ENCODE assay signal across 20 cellular contexts in the genomic region with DNA sequence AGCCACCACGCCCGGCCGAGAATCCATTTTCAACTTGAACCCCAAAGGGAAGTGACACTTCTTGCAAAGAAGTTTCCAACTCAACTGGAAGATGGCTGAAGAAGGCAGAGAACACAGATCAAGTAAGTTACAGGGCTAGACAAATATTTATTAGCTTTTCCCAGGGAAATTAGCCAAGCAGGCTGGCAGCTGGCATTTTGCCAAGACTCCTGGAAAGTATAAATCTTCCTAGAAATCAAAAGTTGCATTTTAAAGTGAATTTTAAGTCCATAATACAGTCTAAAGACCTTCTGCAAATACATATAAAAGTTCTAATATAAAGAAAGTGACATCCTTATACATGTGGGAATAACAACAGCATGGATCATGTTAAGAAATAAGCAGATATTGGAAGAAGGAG. TPM values are rescaled to one million over a fixed set of nuclear protein-coding genes. Genes with fewer than 3 reads are reported as not detected.
A peak's percentile ranks its signal among the peaks of the same experiment; 100 is the strongest.
DNase-seq lines count a peak whose midpoint lies in the region; ATAC-seq and TF ChIP-seq lines count a peak whose summit lies in the region.
"Had no signal": no experiment of that assay in that cellular context is flagged by ENCODE, and none has a peak within 500 bp of the region (broad histone marks: within the 10 kb centered on the region; RNA-seq: fewer than 3 reads in every experiment).

No MANE protein-coding gene starts in this region.

- intact Hi-C loops in activated CD4-positive, alpha-beta memory T cell treated with anti-CD3 and anti-CD28 coated beads for 36 hours (cut with micrococcal nuclease): no loop called here

- H3K79me2 ChIP-seq in GM23338 (replicated peaks; ENCODE audit: insufficient read depth): peaks cover 13% of the 10 kb centered on the region

- no peaks in the 10 kb centered on the region for H4K20me1 ChIP-seq in GM23338 (replicated peaks; ENCODE audit: insufficient read depth)

- peak overlapping the region; percentile 49 for H3K27ac Mint-ChIP-seq in activated CD4-positive, alpha-beta memory T cell treated with anti-CD3 and anti-CD28 coated beads for 36 hours
- no peak overlapping the region for H3K27ac Mint-ChIP-seq in activated CD4-positive, alpha-beta memory T cell treated with anti-CD3 and anti-CD28 coated beads, Interleukin-2, amount 10 ng/mL, durations not matched to agents 7 days and 5 days
- H3K27ac Mint-ChIP-seq in GM23338 (no peak overlapping the region), nephron progenitor cell (no peak overlapping the region)
- peak overlapping the region; percentile 10 for H3K27ac Mint-ChIP-seq in activated CD8-positive, alpha-beta T cell treated with anti-CD3 and anti-CD28 coated beads, Interleukin-2, amount 10 ng/mL, durations not matched to agents 7 days and 5 days
- peak overlapping the region; percentile 84 to 100 (median 99) for H3K27ac Mint-ChIP-seq in naive thymus-derived CD8-positive, alpha-beta T cell
- H3K27ac Mint-ChIP-seq: endodermal cell had no signal

- 0 out of 2 replicates have a peak overlapping the region, but pooled peaks have one; percentile 11 for H2AFZ ChIP-seq in GM23338

- H3K4me1 ChIP-seq in GM23338 (ENCODE audit: insufficient read depth): 0 out of 2 replicates have a peak, but pooled peaks cover 6% of the 10 kb centered on the region

- no peak for DNase-seq in activated CD4-positive, alpha-beta memory T cell treated with anti-CD3 and anti-CD28 coated beads for 36 hours
- DNase-seq in activated CD4-positive, alpha-beta memory T cell treated with anti-CD3 and anti-CD28 coated beads, Interleukin-2, amount 10 ng/mL, durations not matched to agents 7 days and 5 days: no peak
- DNase-seq in GM23338 (ENCODE audit: low spot score) (no peak), foreskin melanocyte (no peak), nephron progenitor cell (no peak)
- DNase-seq in activated CD8-positive, alpha-beta T cell treated with anti-CD3 and anti-CD28 coated beads, Interleukin-2, amount 10 ng/mL, durations not matched to agents 7 days and 5 days: no peak
- DNase-seq in naive thymus-derived CD8-positive, alpha-beta T cell: no peak
- DNase-seq: activated B cell treated with CpG ODN at 0.5 μM for 24 hours; activated gamma-delta T cell treated with Interleukin-2 at 50 U/mL for 16 hours; endodermal cell; heart right ventricle; left ventricle myocardium inferior; NCI-H774; spleen; stimulated activated CD8-positive, alpha-beta memory T cell treated with anti-CD3 and anti-CD28 coated beads, Interleukin-4, amount 100 ng/mL, for 48 hours; T-helper 9 cell had no signal

- no peak overlapping the region for H3K4me2 ChIP-seq in GM23338

- no peak overlapping the region for H3K4me3 ChIP-seq in GM23338
- H3K4me3 ChIP-seq: heart right ventricle, left ventricle myocardium inferior, SJCRH30, spleen, thoracic aorta had no signal

- H3K9me3 Mint-ChIP-seq in activated CD4-positive, alpha-beta memory T cell treated with anti-CD3 and anti-CD28 coated beads for 36 hours: peaks cover 2% of the 10 kb centered on the region
- H3K9me3 Mint-ChIP-seq in activated CD4-positive, alpha-beta memory T cell treated with anti-CD3 and anti-CD28 coated beads, Interleukin-2, amount 10 ng/mL, durations not matched to agents 7 days and 5 days: no peaks in the 10 kb centered on the region
- H3K9me3 Mint-ChIP-seq in GM23338: no peaks in the 10 kb centered on the region; the same call in 2 of the 3 replicates
- H3K9me3 Mint-ChIP-seq in activated CD8-positive, alpha-beta T cell treated with anti-CD3 and anti-CD28 coated beads, Interleukin-2, amount 10 ng/mL, durations not matched to agents 7 days and 5 days (ENCODE audit: insufficient read depth): no peaks in the 10 kb centered on the region
- peaks cover 0 to 6% (median 0%) of the 10 kb centered on the region in 9 donors for H3K9me3 Mint-ChIP-seq in naive thymus-derived CD8-positive, alpha-beta T cell
- no peaks in the 10 kb centered on the region for H3K9me3 Mint-ChIP-seq in nephron progenitor cell
- H3K9me3 Mint-ChIP-seq: activated B cell treated with CpG ODN at 0.5 μM for 24 hours, endodermal cell had no signal

- POLR2A ChIA-PET in activated CD4-positive, alpha-beta memory T cell treated with anti-CD3 and anti-CD28 coated beads for 36 hours (lab: Charles Lee): interaction anchor here (6.5 kb wide), 1 partner anchor 40 kb away, joined by 229 read pairs; a partner anchor contains a TSS
- POLR2A ChIA-PET in activated CD4-positive, alpha-beta memory T cell treated with anti-CD3 and anti-CD28 coated beads, Interleukin-2, amount 10 ng/mL, durations not matched to agents 7 days and 5 days (lab: Charles Lee): interaction anchor here (0.7 to 10.4 kb wide), 3 partner anchors 14 to 128 kb away, joined by 3 to 611 read pairs (median 4); a partner anchor contains a TSS
- POLR2A ChIA-PET in activated CD8-positive, alpha-beta T cell treated with anti-CD3 and anti-CD28 coated beads, Interleukin-2, amount 10 ng/mL, durations not matched to agents 7 days and 5 days (lab: Charles Lee): interaction anchor here (0.8 to 11.1 kb wide), 2 partner anchors 32 to 41 kb away, joined by 3 to 437 read pairs; a partner anchor contains a TSS
- POLR2A ChIA-PET in naive thymus-derived CD8-positive, alpha-beta T cell (lab: Charles Lee): interaction anchor here (0.6 to 19.7 kb wide), 2 partner anchors 37 to 52 kb away, joined by 3 to 876 read pairs; a partner anchor contains a TSS

- no peaks in the 10 kb centered on the region for H3K27me3 ChIP-seq in GM23338 (ENCODE audit: insufficient read depth)
- H3K27me3 ChIP-seq: heart right ventricle, SJCRH30, spleen had no signal

- H3K9me2 ChIP-seq in GM23338 (ENCODE audit: insufficient read depth): no peaks in the 10 kb centered on the region

- H3K4me3 Mint-ChIP-seq in activated CD4-positive, alpha-beta memory T cell treated with anti-CD3 and anti-CD28 coated beads for 36 hours: no peak overlapping the region
- no peak overlapping the region for H3K4me3 Mint-ChIP-seq in activated CD4-positive, alpha-beta memory T cell treated with anti-CD3 and anti-CD28 coated beads, Interleukin-2, amount 10 ng/mL, durations not matched to agents 7 days and 5 days
- H3K4me3 Mint-ChIP-seq in GM23338: no peak overlapping the region
- H3K4me3 Mint-ChIP-seq in activated CD8-positive, alpha-beta T cell treated with anti-CD3 and anti-CD28 coated beads, Interleukin-2, amount 10 ng/mL, durations not matched to agents 7 days and 5 days: no peak overlapping the region
- H3K4me3 Mint-ChIP-seq in naive thymus-derived CD8-positive, alpha-beta T cell: no peak overlapping the region
- H3K4me3 Mint-ChIP-seq in nephron progenitor cell: no peak overlapping the region
- H3K4me3 Mint-ChIP-seq: activated B cell treated with CpG ODN at 0.5 μM for 24 hours, endodermal cell had no signal

- no peak overlapping the region for H3K27ac ChIP-seq in GM23338 (ENCODE audit: low read depth)
- H3K27ac ChIP-seq: left ventricle myocardium inferior, SJCRH30, thoracic aorta had no signal

- no peak for ATAC-seq in GM23338
- no peak for ATAC-seq in activated CD8-positive, alpha-beta T cell treated with anti-CD3 and anti-CD28 coated beads, Interleukin-2, amount 10 ng/mL, durations not matched to agents 7 days and 5 days
- ATAC-seq in naive thymus-derived CD8-positive, alpha-beta T cell: no peak
- ATAC-seq in HG03460 (IDR thresholded peaks at IDR 0.05; ENCODE audit: unreplicated experiment): no peak
- ATAC-seq: heart right ventricle, Panc1 had no signal

- no peak for TF ChIP-seq CTCF in GM23338 (conservative IDR thresholded peaks at IDR 0.05; ENCODE audit: low read depth in 2 of 2)
- no peak for TF ChIP-seq CTCF in nephron progenitor cell (IDR thresholded peaks at IDR 0.05)

- H3K4me1 Mint-ChIP-seq in activated CD4-positive, alpha-beta memory T cell treated with anti-CD3 and anti-CD28 coated beads for 36 hours (ENCODE audit: low read depth): peaks cover 65% of the 10 kb centered on the region
- peaks cover 68% of the 10 kb centered on the region for H3K4me1 Mint-ChIP-seq in activated CD4-positive, alpha-beta memory T cell treated with anti-CD3 and anti-CD28 coated beads, Interleukin-2, amount 10 ng/mL, durations not matched to agents 7 days and 5 days
- H3K4me1 Mint-ChIP-seq in GM23338: peaks cover 15% of the 10 kb centered on the region
- peaks cover 79% of the 10 kb centered on the region for H3K4me1 Mint-ChIP-seq in activated CD8-positive, alpha-beta T cell treated with anti-CD3 and anti-CD28 coated beads, Interleukin-2, amount 10 ng/mL, durations not matched to agents 7 days and 5 days (ENCODE audit: low read depth)
- H3K4me1 Mint-ChIP-seq in naive thymus-derived CD8-positive, alpha-beta T cell: peaks cover 32 to 87% (median 69%) of the 10 kb centered on the region in 4 donors
- peaks cover 33% of the 10 kb centered on the region for H3K4me1 Mint-ChIP-seq in nephron progenitor cell

- no peaks in the 10 kb centered on the region for H3K36me3 ChIP-seq in GM23338 (ENCODE audit: insufficient read depth)
- H3K36me3 ChIP-seq: heart right ventricle, left ventricle myocardium inferior, SJCRH30, spleen, thoracic aorta had no signal

- CTCF ChIA-PET in activated CD4-positive, alpha-beta memory T cell treated with anti-CD3 and anti-CD28 coated beads for 36 hours (lab: Charles Lee): interaction anchor here (1.0 to 1.4 kb wide), 2 partner anchors 41 to 240 kb away, joined by 3 to 5 read pairs; no protein-coding TSS in a partner anchor
- CTCF ChIA-PET in activated CD4-positive, alpha-beta memory T cell treated with anti-CD3 and anti-CD28 coated beads, Interleukin-2, amount 10 ng/mL, durations not matched to agents 7 days and 5 days (lab: Charles Lee): interaction anchor here (8.7 kb wide), 1 partner anchor 40 kb away, joined by 118 read pairs; a partner anchor contains a TSS
- CTCF ChIA-PET in activated CD8-positive, alpha-beta T cell treated with anti-CD3 and anti-CD28 coated beads, Interleukin-2, amount 10 ng/mL, durations not matched to agents 7 days and 5 days (lab: Charles Lee): interaction anchor here (1.6 to 2.7 kb wide), 3 partner anchors 39 to 131 kb away, joined by 5 to 10 read pairs (median 7); no protein-coding TSS in a partner anchor

- peaks cover 10% of the 10 kb centered on the region for H3K36me3 Mint-ChIP-seq in activated CD4-positive, alpha-beta memory T cell treated with anti-CD3 and anti-CD28 coated beads for 36 hours
- H3K36me3 Mint-ChIP-seq in activated CD4-positive, alpha-beta memory T cell treated with anti-CD3 and anti-CD28 coated beads, Interleukin-2, amount 10 ng/mL, durations not matched to agents 7 days and 5 days (ENCODE audit: low read depth): peaks cover 14% of the 10 kb centered on the region
- H3K36me3 Mint-ChIP-seq in GM23338 (ENCODE audit: low read depth): 0 out of 3 replicates have a peak, but pooled peaks cover under 1% of the 10 kb centered on the region
- peaks cover 7% of the 10 kb centered on the region for H3K36me3 Mint-ChIP-seq in activated CD8-positive, alpha-beta T cell treated with anti-CD3 and anti-CD28 coated beads, Interleukin-2, amount 10 ng/mL, durations not matched to agents 7 days and 5 days (ENCODE audit: low read depth)
- H3K36me3 Mint-ChIP-seq in naive thymus-derived CD8-positive, alpha-beta T cell: no peaks in the 10 kb centered on the region
- H3K36me3 Mint-ChIP-seq in nephron progenitor cell (ENCODE audit: low read depth): peaks cover 2% of the 10 kb centered on the region

- H3K27me3 Mint-ChIP-seq in activated CD4-positive, alpha-beta memory T cell treated with anti-CD3 and anti-CD28 coated beads for 36 hours: peaks cover 4% of the 10 kb centered on the region
- peaks cover 1% of the 10 kb centered on the region for H3K27me3 Mint-ChIP-seq in activated CD4-positive, alpha-beta memory T cell treated with anti-CD3 and anti-CD28 coated beads, Interleukin-2, amount 10 ng/mL, durations not matched to agents 7 days and 5 days
- H3K27me3 Mint-ChIP-seq in GM23338 (ENCODE audit: insufficient read depth, low read depth, poor library complexity): peaks cover 8% of the 10 kb centered on the region
- H3K27me3 Mint-ChIP-seq in activated CD8-positive, alpha-beta T cell treated with anti-CD3 and anti-CD28 coated beads, Interleukin-2, amount 10 ng/mL, durations not matched to agents 7 days and 5 days (ENCODE audit: low read depth): no peaks in the 10 kb centered on the region
- H3K27me3 Mint-ChIP-seq in naive thymus-derived CD8-positive, alpha-beta T cell: peaks cover 0 to 3% (median 0%) of the 10 kb centered on the region in 5 donors
- H3K27me3 Mint-ChIP-seq in nephron progenitor cell (ENCODE audit: low read depth, poor library complexity): no peaks in the 10 kb centered on the region
- H3K27me3 Mint-ChIP-seq: activated B cell treated with CpG ODN at 0.5 μM for 24 hours had no signal

- H3F3A ChIP-seq in GM23338 (replicated peaks; ENCODE audit: low read depth): no peaks in the 10 kb centered on the region

RNA-seq across cellular contexts. Expression of a gene that starts 3.4 kb away (rescaled TPM):
- total RNA-seq in activated CD4-positive, alpha-beta memory T cell treated with anti-CD3 and anti-CD28 coated beads for 36 hours: 10 to 100 TPM; 46.2 to 51.1 TPM
- 10 to 100 TPM; 19.7 to 25.4 TPM for total RNA-seq in activated CD4-positive, alpha-beta memory T cell treated with anti-CD3 and anti-CD28 coated beads, Interleukin-2, amount 10 ng/mL, durations not matched to agents 7 days and 5 days
- 29.2 and 64.4 TPM in 2 replicates for total RNA-seq in GM23338 (2014; rRNA removed; shearing (Covaris generic))
- polyA plus RNA-seq in GM23338 (2016; fragmentation: Nextera tagmentation; extraction: Ambion mirVana): 45.7 and 46.5 TPM in 2 replicates
- total RNA-seq in activated CD8-positive, alpha-beta T cell treated with anti-CD3 and anti-CD28 coated beads, Interleukin-2, amount 10 ng/mL, durations not matched to agents 7 days and 5 days: 10 to 100 TPM; 45.6 to 47.2 TPM
- 10 to 100 TPM; 27.0 to 28.7 TPM for total RNA-seq in naive thymus-derived CD8-positive, alpha-beta T cell
- polyA plus RNA-seq in naive thymus-derived CD8-positive, alpha-beta T cell: 10 to 100 TPM; 35.6 to 37.9 (median 37.1) TPM

RNA-seq across cellular contexts. Expression of a gene that starts 40.1 kb away (rescaled TPM):
- 100 to 1,000 TPM; 106 to 111 TPM for total RNA-seq in activated CD4-positive, alpha-beta memory T cell treated with anti-CD3 and anti-CD28 coated beads for 36 hours
- 100 to 1,000 TPM; 119 to 122 TPM for total RNA-seq in activated CD4-positive, alpha-beta memory T cell treated with anti-CD3 and anti-CD28 coated beads, Interleukin-2, amount 10 ng/mL, durations not matched to agents 7 days and 5 days
- 13.9 and 15.5 TPM in 2 replicates for total RNA-seq in GM23338 (2014; rRNA removed; shearing (Covaris generic))
- polyA plus RNA-seq in GM23338 (2016; fragmentation: Nextera tagmentation; extraction: Ambion mirVana): 3.2 TPM in 2 replicates
- 100 to 1,000 TPM; 107 to 108 TPM for total RNA-seq in activated CD8-positive, alpha-beta T cell treated with anti-CD3 and anti-CD28 coated beads, Interleukin-2, amount 10 ng/mL, durations not matched to agents 7 days and 5 days
- total RNA-seq in naive thymus-derived CD8-positive, alpha-beta T cell: 100 to 1,000 TPM; 227 to 231 TPM
- 10 to 100 TPM; 58.3 to 61.5 (median 60.2) TPM for polyA plus RNA-seq in naive thymus-derived CD8-positive, alpha-beta T cell

Comparison
In these comparisons a context has a peak if more than half of its experiments do, and no peak if none do; other contexts are left out.
1. H3K27ac Mint-ChIP-seq: peak in activated CD4-positive, alpha-beta memory T cell treated with anti-CD3 and anti-CD28 coated beads for 36 hours (single experiment), activated CD8-positive, alpha-beta T cell treated with anti-CD3 and anti-CD28 coated beads, Interleukin-2, amount 10 ng/mL, durations not matched to agents 7 days and 5 days (single experiment) and naive thymus-derived CD8-positive, alpha-beta T cell (10 of 10); none in activated CD4-positive, alpha-beta memory T cell treated with anti-CD3 and anti-CD28 coated beads, Interleukin-2, amount 10 ng/mL, durations not matched to agents 7 days and 5 days (single experiment), GM23338 (single experiment) and nephron progenitor cell (single experiment).